ENCODE assay signal across 8 cellular contexts in genomic region chr19:29263305-29264080, GRCh38. TPM values are rescaled to one million over a fixed set of nuclear protein-coding genes. Genes with fewer than 3 reads are reported as not detected.
DNase-seq lines count a peak whose midpoint lies in the region; ATAC-seq lines count a peak whose summit lies in the region.

No MANE protein-coding gene starts in this region.

- H3K9me3 ChIP-seq in GM23248 (ENCODE audit: low read depth) (no peaks in the 10 kb centered on the region), NT2/D1 (ENCODE audit: insufficient read depth, low read length) (peaks cover 18% of the 10 kb centered on the region; the same call in 1 of the 2 replicates)

- no peak overlapping the region for H3K27ac ChIP-seq in GM23248

- H3K4me3 ChIP-seq in GM23248, result no peak overlapping the region
- H3K4me3 ChIP-seq in NT2/D1 (ENCODE audit: insufficient read length, low read depth), result no peak overlapping the region

- H3K9ac ChIP-seq in GM23248, result no peak overlapping the region
- H3K9ac ChIP-seq in NT2/D1 (ENCODE audit: insufficient read length, low read depth), result no peak overlapping the region

- H3K4me1 Mint-ChIP-seq in activated T-helper 1 cell treated with anti-CD3 and anti-CD28 coated beads, Interleukin-12 subunit alpha, Interleukin-12 subunit beta, Interleukin-2, Interleukin-4 antibody, amounts not matched to agents 30 ng/mL and 10 ng/mL and 1 ng/mL, durations not matched to agents 14 hours and 24 hours and 36 hours (ENCODE audit: low read depth), result peaks cover 4% of the 10 kb centered on the region

- H3K36me3 Mint-ChIP-seq in activated T-helper 1 cell treated with anti-CD3 and anti-CD28 coated beads, Interleukin-12 subunit alpha, Interleukin-12 subunit beta, Interleukin-2, Interleukin-4 antibody, amounts not matched to agents 30 ng/mL and 10 ng/mL and 1 ng/mL, durations not matched to agents 14 hours and 24 hours and 36 hours (ENCODE audit: low read depth), result no peaks in the 10 kb centered on the region

- no peaks in the 10 kb centered on the region for H4K20me1 ChIP-seq in GM23248 (ENCODE audit: insufficient read depth)

- H3K9me3 Mint-ChIP-seq in activated T-helper 1 cell treated with anti-CD3 and anti-CD28 coated beads, Interleukin-12 subunit alpha, Interleukin-12 subunit beta, Interleukin-2, Interleukin-4 antibody, amounts not matched to agents 30 ng/mL and 10 ng/mL and 1 ng/mL, durations not matched to agents 14 hours and 24 hours and 36 hours, result no peaks in the 10 kb centered on the region

- no peaks in the 10 kb centered on the region for H3K36me3 ChIP-seq in GM23248 (ENCODE audit: low read depth)
- H3K36me3 ChIP-seq in NT2/D1 (ENCODE audit: insufficient read depth, insufficient read length, low read length), result no peaks in the 10 kb centered on the region

- H3K4me2 ChIP-seq in GM23248 (ENCODE audit: unreplicated experiment), result no peak overlapping the region

- H3K9me2 ChIP-seq in GM23248 (ENCODE audit: insufficient read depth), result no peaks in the 10 kb centered on the region

- H3K79me2 ChIP-seq in GM23248 (ENCODE audit: insufficient read depth), result no peaks in the 10 kb centered on the region

- peak; percentile 59 for DNase-seq in AG08395 (ENCODE audit: low spot score)
- DNase-seq in GM23248, result peak; percentile 55
- peak; percentile 48 for DNase-seq in NT2/D1 (ENCODE audit: low read depth, low spot score)
- peak; percentile 14 for DNase-seq in activated T-helper 1 cell treated with anti-CD3 and anti-CD28 coated beads, Interleukin-12 subunit alpha, Interleukin-12 subunit beta, Interleukin-2, Interleukin-4 antibody, amounts not matched to agents 30 ng/mL and 10 ng/mL and 1 ng/mL, durations not matched to agents 14 hours and 24 hours and 36 hours (ENCODE audit: low spot score)
- peak; percentile 30 for DNase-seq in globus pallidus (ENCODE audit: low spot score)
- DNase-seq in posterior cingulate gyrus, result peak in 6 of 10 donors; percentile 33 to 80 (median 63)
- DNase-seq in NCI-H1436 (lab: John Stamatoyannopoulos, UW), result no peak

- H3K4me3 Mint-ChIP-seq in activated T-helper 1 cell treated with anti-CD3 and anti-CD28 coated beads, Interleukin-12 subunit alpha, Interleukin-12 subunit beta, Interleukin-2, Interleukin-4 antibody, amounts not matched to agents 30 ng/mL and 10 ng/mL and 1 ng/mL, durations not matched to agents 14 hours and 24 hours and 36 hours, result no peak overlapping the region

- in situ Hi-C loops in GM23248 (cut with MboI), result loop anchor here (25.0 kb wide), 1 partner anchor 526 kb away; no protein-coding TSS in a partner anchor

- no peak overlapping the region for H3K27ac Mint-ChIP-seq in activated T-helper 1 cell treated with anti-CD3 and anti-CD28 coated beads, Interleukin-12 subunit alpha, Interleukin-12 subunit beta, Interleukin-2, Interleukin-4 antibody, amounts not matched to agents 30 ng/mL and 10 ng/mL and 1 ng/mL, durations not matched to agents 14 hours and 24 hours and 36 hours

- H3K27me3 Mint-ChIP-seq in activated T-helper 1 cell treated with anti-CD3 and anti-CD28 coated beads, Interleukin-12 subunit alpha, Interleukin-12 subunit beta, Interleukin-2, Interleukin-4 antibody, amounts not matched to agents 30 ng/mL and 10 ng/mL and 1 ng/mL, durations not matched to agents 14 hours and 24 hours and 36 hours (ENCODE audit: insufficient read depth), result peaks cover 14% of the 10 kb centered on the region

- intact Hi-C loops in activated T-helper 1 cell treated with anti-CD3 and anti-CD28 coated beads, Interleukin-12 subunit alpha, Interleukin-12 subunit beta, Interleukin-2, Interleukin-4 antibody, amounts not matched to agents 30 ng/mL and 10 ng/mL and 1 ng/mL, durations not matched to agents 14 hours and 24 hours and 36 hours (cut with micrococcal nuclease), result loop anchor here (1.0 to 5.0 kb wide), 4 partner anchors 51 to 526 kb away; partner anchors contain the start of genes UQCRFS1 and VSTM2B
- intact Hi-C loops in posterior cingulate gyrus (cut with DNase I), result loop anchor here (10.0 kb wide), 1 partner anchor 529 kb away; no protein-coding TSS in a partner anchor

- 14 to 19% methylated on average over 8 of the region's 8 CpGs for WGBS in GM23248 (ENCODE audit: low coverage in 1 of 2, low lambda C conversion rate in 2 of 2, missing lambda C conversion rate in 2 of 2), 2 experiments

- H3K4me1 ChIP-seq in GM23248 (ENCODE audit: insufficient read depth) (no peaks in the 10 kb centered on the region), NT2/D1 (ENCODE audit: insufficient read depth, insufficient read length) (no peaks in the 10 kb centered on the region)

- no peak overlapping the region for H2AFZ ChIP-seq in GM23248

- H3K27me3 ChIP-seq in GM23248 (replicated peaks; ENCODE audit: insufficient read depth) (no peaks in the 10 kb centered on the region; the same call in 1 of the 2 replicates), NT2/D1 (ENCODE audit: insufficient read depth, insufficient read length) (no peaks in the 10 kb centered on the region)

- H3F3A ChIP-seq in GM23248 (ENCODE audit: insufficient read depth), result no peaks in the 10 kb centered on the region

- no peak for ATAC-seq in HG02610 (IDR thresholded peaks at IDR 0.05; ENCODE audit: unreplicated experiment)

RNA-seq across cellular contexts. Expression of gene UQCRFS1, which starts 50.5 kb away (rescaled TPM):
- 27.4 and 32.1 TPM in 2 replicates for total RNA-seq in GM23248 (2014; rRNA removed; shearing (Covaris generic))
- polyA plus RNA-seq in GM23248 (2016; fragmentation: Nextera tagmentation; extraction: Ambion mirVana), result 58.9 and 59.8 TPM in 2 replicates
- 40.3 and 43.6 TPM in 2 replicates for total RNA-seq in activated T-helper 1 cell treated with anti-CD3 and anti-CD28 coated beads, Interleukin-12 subunit alpha, Interleukin-12 subunit beta, Interleukin-2, Interleukin-4 antibody, amounts not matched to agents 30 ng/mL and 10 ng/mL and 1 ng/mL, durations not matched to agents 14 hours and 24 hours and 36 hours
